15 cellular contexts compared by ENCODE assay signal in genomic region chr2:72932045-72932444, GRCh38. TPM values are rescaled to one million over a fixed set of nuclear protein-coding genes. Genes with fewer than 3 reads are reported as not detected.
DNase-seq lines count a peak whose midpoint lies in the region; ATAC-seq and TF ChIP-seq lines count a peak whose summit lies in the region.
"Had no signal": no experiment of that assay in that cellular context is flagged by ENCODE, and none has a peak within 500 bp of the region (broad histone marks: within the 10 kb centered on the region; RNA-seq: fewer than 3 reads in every experiment).

No MANE protein-coding gene starts in this region.

- peaks cover 1 to 15% of the 10 kb centered on the region in 2 donors for H3K27me3 Mint-ChIP-seq in CD4-positive, alpha-beta memory T cell

- peak; percentile 25 for DNase-seq in NCI-H1694 treated with DMSO at 0.1 percent for 48 hours (lab: John Stamatoyannopoulos, UW)
- no peak for DNase-seq in NCI-H1694 (lab: John Stamatoyannopoulos, UW)
- peak; percentile 47 for DNase-seq in EL
- peak; percentile 41 for DNase-seq in RKO (ENCODE audit: low spot score)
- DNase-seq in foreskin fibroblast: peak; percentile 34 to 62
- DNase-seq in CD4-positive, alpha-beta memory T cell: no peak
- DNase-seq in OCI-M1 (lab: John Stamatoyannopoulos, UW): no peak
- DNase-seq: anterior cingulate cortex, foreskin melanocyte, NCI-H1048, NCI-H2227 treated with DMSO at 0.1 percent for 48 hours, stomach had no signal

- H3K4me3 ChIP-seq in foreskin fibroblast (ENCODE audit: low read depth in 1 of 2, low read length in 2 of 2): no peak overlapping the region
- no peak overlapping the region for H3K4me3 ChIP-seq in CD4-positive, alpha-beta memory T cell (ENCODE audit: low read length in 2 of 2)
- H3K4me3 ChIP-seq: stomach had no signal

- ATAC-seq in HG02884 (IDR thresholded peaks at IDR 0.05; ENCODE audit: unreplicated experiment): no peak

- CTCF ChIA-PET in CD4-positive, alpha-beta memory T cell (lab: Charles Lee; ENCODE audit: partially characterized antibody): no interaction called here

- H3K9me3 ChIP-seq in CD4-positive, alpha-beta memory T cell (ENCODE audit: control insufficient read depth in 1 of 2, low read length in 2 of 2): no peaks in the 10 kb centered on the region
- H3K9me3 ChIP-seq: stomach had no signal

- H3K27ac ChIP-seq in CD4-positive, alpha-beta memory T cell (ENCODE audit: low read depth, low read length): no peak overlapping the region
- H3K27ac ChIP-seq: stomach had no signal

- POLR2A ChIA-PET in CD4-positive, alpha-beta memory T cell (lab: Charles Lee; ENCODE audit: partially characterized antibody): no interaction called here

- no peak overlapping the region for H3K4me3 Mint-ChIP-seq in CD4-positive, alpha-beta memory T cell
- H3K4me3 Mint-ChIP-seq: memory B cell had no signal

- intact Hi-C loops in CD4-positive, alpha-beta memory T cell (cut with micrococcal nuclease): no loop called here

- no peaks in the 10 kb centered on the region for H3K9me3 Mint-ChIP-seq in CD4-positive, alpha-beta memory T cell
- H3K9me3 Mint-ChIP-seq: memory B cell had no signal

- H3K27ac Mint-ChIP-seq in CD4-positive, alpha-beta memory T cell: no peak overlapping the region
- H3K27ac Mint-ChIP-seq: memory B cell had no signal

- H3K4me1 ChIP-seq in CD4-positive, alpha-beta memory T cell (ENCODE audit: insufficient read depth, low read length): no peaks in the 10 kb centered on the region

- no peaks in the 10 kb centered on the region for H3K36me3 Mint-ChIP-seq in CD4-positive, alpha-beta memory T cell
- H3K36me3 Mint-ChIP-seq: memory B cell had no signal

- no peaks in the 10 kb centered on the region for H3K4me1 Mint-ChIP-seq in CD4-positive, alpha-beta memory T cell
- H3K4me1 Mint-ChIP-seq: memory B cell had no signal

- TF ChIP-seq CTCF in foreskin fibroblast (IDR thresholded peaks at IDR 0.05; ENCODE audit: low read depth, low read length): no peak

- H3K27me3 ChIP-seq in CD4-positive, alpha-beta memory T cell (ENCODE audit: insufficient read depth, low read length): peaks cover 4% of the 10 kb centered on the region

- H3K36me3 ChIP-seq in CD4-positive, alpha-beta memory T cell (ENCODE audit: insufficient read depth, low read length): no peaks in the 10 kb centered on the region
- H3K36me3 ChIP-seq: stomach had no signal

RNA-seq across cellular contexts. Expression of gene EMX1, which starts 14.7 kb away (rescaled TPM):
- not detected for total RNA-seq in CD4-positive, alpha-beta memory T cell
- polyA plus RNA-seq in CD4-positive, alpha-beta memory T cell: not detected
- total RNA-seq: Calu3 had no signal

RNA-seq across cellular contexts. Expression of gene SPR, which starts 44.8 kb away (rescaled TPM):
- total RNA-seq in CD4-positive, alpha-beta memory T cell: not detected
- polyA plus RNA-seq in CD4-positive, alpha-beta memory T cell: under 1 TPM in 1 of 2 donors, not detected in 1; 0.58 TPM

Comparison
In these comparisons a context has a peak if more than half of its experiments do, and no peak if none do; other contexts are left out.
1. DNase-seq: peak in NCI-H1694 treated with DMSO at 0.1 percent for 48 hours (single experiment), EL (single experiment), RKO (single experiment) and foreskin fibroblast (2 of 2); none in NCI-H1694 (single experiment), CD4-positive, alpha-beta memory T cell (0 of 5) and OCI-M1 (single experiment).